Comparison of ENCODE assay signal across 20 cellular contexts in genomic region chr3:37751967-37752660, GRCh38.
A peak's percentile ranks its signal among the peaks of the same experiment; 100 is the strongest.
DNase-seq lines count a peak whose midpoint lies in the region; FAIRE-seq and TF ChIP-seq lines count a peak whose summit lies in the region.
"Had no signal": no experiment of that assay in that cellular context is flagged by ENCODE, and none has a peak within 500 bp of the region (broad histone marks: within the 10 kb centered on the region; RNA-seq: fewer than 3 reads in every experiment).

No MANE protein-coding gene starts in this region.

- H3K4me3 Mint-ChIP-seq in neural progenitor cell = no peak overlapping the region
- H3K4me3 Mint-ChIP-seq: naive thymus-derived CD8-positive, alpha-beta T cell; T-helper 2 cell treated with Interferon-gamma antibody and Interleukin-4, amounts not matched to agents 5 μg/mL and 100 μg/mL, for 36 hours had no signal

- H3K4me2 ChIP-seq in neural progenitor cell = no peak overlapping the region
- H3K4me2 ChIP-seq: SK-N-SH had no signal

- DNase-seq in GM06990 (ENCODE audit: extremely low read depth, insufficient read length) (peak; percentile 41), H54 (ENCODE audit: insufficient read length, low spot score) (peak; percentile 27), WERI-Rb-1 (peak; percentile 53), neural progenitor cell (ENCODE audit: low spot score) (no peak), nucleus accumbens (lab: John Stamatoyannopoulos, UW) (no peak), suprapubic skin (ENCODE audit: low spot score in 2 of 2) (no peak), hepatic stellate cell (ENCODE audit: low spot score) (no peak)
- DNase-seq: activated naive CD4-positive, alpha-beta T cell treated with anti-CD3 and anti-CD28 coated beads, Interleukin-2, amount 50 U/mL, for 16 hours; activated T-cell treated with anti-CD3 and anti-CD28 coated beads, Interleukin-2, amount 50 U/mL, for 48 hours; anterior cingulate cortex; caudate nucleus; erythroblast; foreskin melanocyte; mesendoderm; naive thymus-derived CD8-positive, alpha-beta T cell; NCI-H1436; SK-N-SH had no signal

- no peaks in the 10 kb centered on the region for H3K79me2 ChIP-seq in neural progenitor cell (ENCODE audit: low read depth)

- no peak overlapping the region for H3K4me3 ChIP-seq in GM06990 (replicated peaks; ENCODE audit: low read depth, low read length)
- no peak overlapping the region for H3K4me3 ChIP-seq in WERI-Rb-1 (ENCODE audit: low read depth, low read length)
- no peak overlapping the region for H3K4me3 ChIP-seq in neural progenitor cell
- H3K4me3 ChIP-seq in suprapubic skin = no peak overlapping the region
- H3K4me3 ChIP-seq: thoracic aorta had no signal

- H3K4me1 ChIP-seq in neural progenitor cell (peaks cover 8% of the 10 kb centered on the region), suprapubic skin (no peaks in the 10 kb centered on the region)

- no peak for TF ChIP-seq POLR2A in H54 (IDR thresholded peaks at IDR 0.05; ENCODE audit: low read depth, low read length)
- no peak for TF ChIP-seq POLR2A in suprapubic skin (IDR thresholded peaks at IDR 0.05)

- peaks cover 4% of the 10 kb centered on the region for H3K27me3 Mint-ChIP-seq in neural progenitor cell (ENCODE audit: insufficient read depth, low read depth)

- H2AFZ ChIP-seq in neural progenitor cell (replicated peaks) = no peak overlapping the region

- H3K9ac ChIP-seq in neural progenitor cell = no peak overlapping the region
- H3K9ac ChIP-seq: SK-N-SH had no signal

- 85% methylated on average over 7 of the region's 7 CpGs for WGBS in suprapubic skin

- peaks cover 3% of the 10 kb centered on the region for H3K9me3 Mint-ChIP-seq in neural progenitor cell
- H3K9me3 Mint-ChIP-seq: naive thymus-derived CD8-positive, alpha-beta T cell; T-helper 2 cell treated with Interferon-gamma antibody and Interleukin-4, amounts not matched to agents 5 μg/mL and 100 μg/mL, for 36 hours had no signal

- H3K36me3 ChIP-seq in GM06990 (ENCODE audit: control insufficient read depth, insufficient read depth, low read length) (no peaks in the 10 kb centered on the region), WERI-Rb-1 (no peaks in the 10 kb centered on the region), neural progenitor cell (no peaks in the 10 kb centered on the region), suprapubic skin (peaks cover 7% of the 10 kb centered on the region)

- H3K27ac ChIP-seq in WERI-Rb-1 (peak overlapping the region; percentile 14; the same call in 1 of the 2 replicates), neural progenitor cell (no peak overlapping the region), suprapubic skin (no peak overlapping the region)
- H3K27ac ChIP-seq: thoracic aorta had no signal

- H3K36me3 Mint-ChIP-seq in neural progenitor cell = no peaks in the 10 kb centered on the region
- H3K36me3 Mint-ChIP-seq: naive thymus-derived CD8-positive, alpha-beta T cell had no signal

- no peaks in the 10 kb centered on the region; the same call in 1 of the 2 replicates for H3K27me3 ChIP-seq in GM06990 (replicated peaks; ENCODE audit: control insufficient read depth, insufficient read depth, low read length)
- no peaks in the 10 kb centered on the region for H3K27me3 ChIP-seq in WERI-Rb-1 (ENCODE audit: insufficient read depth, low read depth, severe bottlenecking)
- H3K27me3 ChIP-seq in neural progenitor cell = no peaks in the 10 kb centered on the region
- H3K27me3 ChIP-seq in suprapubic skin = no peaks in the 10 kb centered on the region

- no peaks in the 10 kb centered on the region for H4K20me1 ChIP-seq in neural progenitor cell (ENCODE audit: low read depth)

- H3K9me3 ChIP-seq in WERI-Rb-1 (ENCODE audit: severe bottlenecking) (peaks cover 2% of the 10 kb centered on the region), neural progenitor cell (ENCODE audit: low read depth) (no peaks in the 10 kb centered on the region), suprapubic skin (no peaks in the 10 kb centered on the region)
- H3K9me3 ChIP-seq: SK-N-SH, thoracic aorta had no signal

- TF ChIP-seq EP300 in suprapubic skin (IDR thresholded peaks at IDR 0.05) = no peak

- peaks cover 19% of the 10 kb centered on the region for H3K4me1 Mint-ChIP-seq in neural progenitor cell
- H3K4me1 Mint-ChIP-seq: naive thymus-derived CD8-positive, alpha-beta T cell had no signal

- H3F3A ChIP-seq in neural progenitor cell (ENCODE audit: low read depth) = no peaks in the 10 kb centered on the region

- peak overlapping the region; percentile 44 for H3K27ac Mint-ChIP-seq in neural progenitor cell
- H3K27ac Mint-ChIP-seq: naive thymus-derived CD8-positive, alpha-beta T cell; T-helper 2 cell treated with Interferon-gamma antibody and Interleukin-4, amounts not matched to agents 5 μg/mL and 100 μg/mL, for 36 hours had no signal

- no peak for FAIRE-seq in H54 (lab: Jason Lieb, UNC)
- FAIRE-seq: GM18507 had no signal

- no peak for TF ChIP-seq CTCF in GM06990 (IDR thresholded peaks at IDR 0.05; ENCODE audit: insufficient read depth, low read length, poor library complexity, severe bottlenecking)
- no peak for TF ChIP-seq CTCF in WERI-Rb-1 (IDR thresholded peaks at IDR 0.05; ENCODE audit: low read depth, low read length)
- no peak for TF ChIP-seq CTCF in neural progenitor cell (IDR thresholded peaks at IDR 0.05)
- TF ChIP-seq CTCF in suprapubic skin (IDR thresholded peaks at IDR 0.05) = no peak

Comparison
In these comparisons a context has a peak if more than half of its experiments do, and no peak if none do; other contexts are left out.
1. DNase-seq: peak in GM06990 (single experiment), H54 (single experiment) and WERI-Rb-1 (single experiment); none in neural progenitor cell (single experiment), nucleus accumbens (0 of 56), suprapubic skin (0 of 2) and hepatic stellate cell (single experiment).